In genomic region chr9:10899509-10899908, GRCh38 we compare ENCODE assay signal across 34 cellular contexts.
"Had no signal": no experiment of that assay in that cellular context is flagged by ENCODE, and none has a peak within 500 bp of the region (broad histone marks: within the 10 kb centered on the region; RNA-seq: fewer than 3 reads in every experiment).

No MANE protein-coding gene starts in this region.

- H3K4me3 ChIP-seq: MG63 had no signal

- H3K27me3 ChIP-seq: MG63 had no signal

- H3K9me3 ChIP-seq: MG63 had no signal

- H3K36me3 ChIP-seq: MG63 had no signal

- DNase-seq: Karpas-422, Kasumi-1, MG63, MM.1S, MV-4-11, NCI-H1048, NCI-H1092, NCI-H1092 treated with DMSO at 0.1 percent for 48 hours, NCI-H1105, NCI-H1105 treated with DMSO at 0.1 percent for 48 hours, NCI-H1417, NCI-H1417 treated with DMSO at 0.1 percent for 48 hours, NCI-H1436, NCI-H1436 treated with DMSO at 0.1 percent for 48 hours, NCI-H146, NCI-H1694, NCI-H1694 treated with DMSO at 0.1 percent for 48 hours, NCI-H187 treated with DMSO at 0.1 percent for 48 hours, NCI-H1930, NCI-H2029, NCI-H2029 treated with DMSO at 0.1 percent for 48 hours, NCI-H2081, NCI-H2081 treated with DMSO at 0.1 percent for 48 hours, NCI-H2107, NCI-H2171, NCI-H2171 treated with DMSO at 0.1 percent for 48 hours, NCI-H2227 treated with DMSO at 0.1 percent for 48 hours, NCI-H226, NCI-H345, NCI-H446, NCI-H446 treated with DMSO at 0.1 percent for 48 hours, NCI-H510A, NCI-H510A treated with DMSO at 0.1 percent for 48 hours, NCI-H524 had no signal
